1 cellular context compared by ENCODE assay signal in the genomic region with DNA sequence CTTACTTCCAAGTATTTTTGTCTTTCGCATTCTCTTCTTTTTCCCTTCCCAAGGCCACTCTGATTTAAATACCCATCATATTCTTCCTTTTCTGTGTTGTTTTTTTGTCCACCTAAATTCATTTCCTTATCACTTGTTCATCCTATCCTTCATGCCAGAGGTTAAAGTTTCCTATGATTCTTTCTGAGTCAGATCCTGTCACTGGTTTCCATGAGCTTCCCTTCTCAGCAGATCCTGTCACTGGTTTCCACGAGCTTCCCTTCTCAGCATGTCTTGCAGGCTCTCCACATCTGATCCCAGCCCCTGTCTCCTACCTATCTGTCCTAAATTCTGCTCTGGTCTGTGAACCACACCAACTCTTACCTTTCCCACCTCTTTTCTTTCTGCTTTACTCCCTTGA.
TF ChIP-seq lines count a peak whose summit lies in the region.

No MANE protein-coding gene starts in this region.

TF ChIP-seq in HepG2, 621 proteins besides CTCF, POLR2A, EP300 and RAD21 (continued from another document):
- TF ChIP-seq, protein P1, sequence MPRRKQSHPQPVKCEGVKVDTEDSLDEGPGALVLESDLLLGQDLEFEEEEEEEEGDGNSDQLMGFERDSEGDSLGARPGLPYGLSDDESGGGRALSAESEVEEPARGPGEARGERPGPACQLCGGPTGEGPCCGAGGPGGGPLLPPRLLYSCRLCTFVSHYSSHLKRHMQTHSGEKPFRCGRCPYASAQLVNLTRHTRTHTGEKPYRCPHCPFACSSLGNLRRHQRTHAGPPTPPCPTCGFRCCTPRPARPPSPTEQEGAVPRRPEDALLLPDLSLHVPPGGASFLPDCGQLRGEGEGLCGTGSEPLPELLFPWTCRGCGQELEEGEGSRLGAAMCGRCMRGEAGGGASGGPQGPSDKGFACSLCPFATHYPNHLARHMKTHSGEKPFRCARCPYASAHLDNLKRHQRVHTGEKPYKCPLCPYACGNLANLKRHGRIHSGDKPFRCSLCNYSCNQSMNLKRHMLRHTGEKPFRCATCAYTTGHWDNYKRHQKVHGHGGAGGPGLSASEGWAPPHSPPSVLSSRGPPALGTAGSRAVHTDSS (CRISPR knock-in tag; conservative IDR thresholded peaks at IDR 0.05) = no peak
- no peak for TF ChIP-seq SOX5 (CRISPR knock-in tag; IDR thresholded peaks at IDR 0.05; ENCODE audit: borderline replicate concordance)
- TF ChIP-seq, protein P2, sequence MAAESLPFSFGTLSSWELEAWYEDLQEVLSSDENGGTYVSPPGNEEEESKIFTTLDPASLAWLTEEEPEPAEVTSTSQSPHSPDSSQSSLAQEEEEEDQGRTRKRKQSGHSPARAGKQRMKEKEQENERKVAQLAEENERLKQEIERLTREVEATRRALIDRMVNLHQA (CRISPR knock-in tag; IDR thresholded peaks at IDR 0.05) = no peak
- TF ChIP-seq SETDB1 (CRISPR knock-in tag; IDR thresholded peaks at IDR 0.05; ENCODE audit: borderline replicate concordance) = no peak
- TF ChIP-seq ESRRA (CRISPR knock-in tag; IDR thresholded peaks at IDR 0.05; ENCODE audit: low read depth) = no peak
- TF ChIP-seq ZNF660 (CRISPR knock-in tag; IDR thresholded peaks at IDR 0.05; ENCODE audit: borderline replicate concordance, low read depth) = no peak
- TF ChIP-seq, protein P3, sequence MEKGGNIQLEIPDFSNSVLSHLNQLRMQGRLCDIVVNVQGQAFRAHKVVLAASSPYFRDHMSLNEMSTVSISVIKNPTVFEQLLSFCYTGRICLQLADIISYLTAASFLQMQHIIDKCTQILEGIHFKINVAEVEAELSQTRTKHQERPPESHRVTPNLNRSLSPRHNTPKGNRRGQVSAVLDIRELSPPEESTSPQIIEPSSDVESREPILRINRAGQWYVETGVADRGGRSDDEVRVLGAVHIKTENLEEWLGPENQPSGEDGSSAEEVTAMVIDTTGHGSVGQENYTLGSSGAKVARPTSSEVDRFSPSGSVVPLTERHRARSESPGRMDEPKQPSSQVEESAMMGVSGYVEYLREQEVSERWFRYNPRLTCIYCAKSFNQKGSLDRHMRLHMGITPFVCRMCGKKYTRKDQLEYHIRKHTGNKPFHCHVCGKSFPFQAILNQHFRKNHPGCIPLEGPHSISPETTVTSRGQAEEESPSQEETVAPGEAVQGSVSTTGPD (CRISPR knock-in tag; IDR thresholded peaks at IDR 0.05) = no peak
- TF ChIP-seq, protein P4, sequence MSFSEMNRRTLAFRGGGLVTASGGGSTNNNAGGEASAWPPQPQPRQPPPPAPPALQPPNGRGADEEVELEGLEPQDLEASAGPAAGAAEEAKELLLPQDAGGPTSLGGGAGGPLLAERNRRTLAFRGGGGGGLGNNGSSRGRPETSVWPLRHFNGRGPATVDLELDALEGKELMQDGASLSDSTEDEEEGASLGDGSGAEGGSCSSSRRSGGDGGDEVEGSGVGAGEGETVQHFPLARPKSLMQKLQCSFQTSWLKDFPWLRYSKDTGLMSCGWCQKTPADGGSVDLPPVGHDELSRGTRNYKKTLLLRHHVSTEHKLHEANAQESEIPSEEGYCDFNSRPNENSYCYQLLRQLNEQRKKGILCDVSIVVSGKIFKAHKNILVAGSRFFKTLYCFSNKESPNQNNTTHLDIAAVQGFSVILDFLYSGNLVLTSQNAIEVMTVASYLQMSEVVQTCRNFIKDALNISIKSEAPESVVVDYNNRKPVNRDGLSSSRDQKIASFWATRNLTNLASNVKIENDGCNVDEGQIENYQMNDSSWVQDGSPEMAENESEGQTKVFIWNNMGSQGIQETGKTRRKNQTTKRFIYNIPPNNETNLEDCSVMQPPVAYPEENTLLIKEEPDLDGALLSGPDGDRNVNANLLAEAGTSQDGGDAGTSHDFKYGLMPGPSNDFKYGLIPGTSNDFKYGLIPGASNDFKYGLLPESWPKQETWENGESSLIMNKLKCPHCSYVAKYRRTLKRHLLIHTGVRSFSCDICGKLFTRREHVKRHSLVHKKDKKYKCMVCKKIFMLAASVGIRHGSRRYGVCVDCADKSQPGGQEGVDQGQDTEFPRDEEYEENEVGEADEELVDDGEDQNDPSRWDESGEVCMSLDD (CRISPR knock-in tag; IDR thresholded peaks at IDR 0.05; ENCODE audit: borderline replicate concordance) = no peak
- no peak for TF ChIP-seq THYN1 (CRISPR knock-in tag; IDR thresholded peaks at IDR 0.05; ENCODE audit: borderline replicate concordance, low read depth)
- TF ChIP-seq NONO (IDR thresholded peaks at IDR 0.05) = no peak
- no peak for TF ChIP-seq NONO (CRISPR knock-in tag; conservative IDR thresholded peaks at IDR 0.05)
- TF ChIP-seq, protein P5, sequence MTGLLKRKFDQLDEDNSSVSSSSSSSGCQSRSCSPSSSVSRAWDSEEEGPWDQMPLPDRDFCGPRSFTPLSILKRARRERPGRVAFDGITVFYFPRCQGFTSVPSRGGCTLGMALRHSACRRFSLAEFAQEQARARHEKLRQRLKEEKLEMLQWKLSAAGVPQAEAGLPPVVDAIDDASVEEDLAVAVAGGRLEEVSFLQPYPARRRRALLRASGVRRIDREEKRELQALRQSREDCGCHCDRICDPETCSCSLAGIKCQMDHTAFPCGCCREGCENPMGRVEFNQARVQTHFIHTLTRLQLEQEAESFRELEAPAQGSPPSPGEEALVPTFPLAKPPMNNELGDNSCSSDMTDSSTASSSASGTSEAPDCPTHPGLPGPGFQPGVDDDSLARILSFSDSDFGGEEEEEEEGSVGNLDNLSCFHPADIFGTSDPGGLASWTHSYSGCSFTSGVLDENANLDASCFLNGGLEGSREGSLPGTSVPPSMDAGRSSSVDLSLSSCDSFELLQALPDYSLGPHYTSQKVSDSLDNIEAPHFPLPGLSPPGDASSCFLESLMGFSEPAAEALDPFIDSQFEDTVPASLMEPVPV (CRISPR knock-in tag; IDR thresholded peaks at IDR 0.05) = no peak
TF ChIP-seq in HepG2: peak in this region for 0.
